6 cellular contexts compared by ENCODE assay signal in genomic region chr5:141681295-141681694, GRCh38. TPM values are rescaled to one million over a fixed set of nuclear protein-coding genes. Genes with fewer than 3 reads are reported as not detected.
DNase-seq lines count a peak whose midpoint lies in the region; ATAC-seq and TF ChIP-seq lines count a peak whose summit lies in the region.

No MANE protein-coding gene starts in this region.

- H2AFZ ChIP-seq in PC-9: peak overlapping the region; percentile 76

- CTCF ChIA-PET in PC-9 (lab: Charles Lee): no interaction called here

- H3K27me3 Mint-ChIP-seq in effector memory CD8-positive, alpha-beta T cell: no peaks in the 10 kb centered on the region

- BruUV-seq in PC-9 (replicated peaks; lab: Mats Ljungman, UMichigan): TSS peak; percentile 92

- H3K4me2 ChIP-seq in PC-9: peak overlapping the region; percentile 99

- H3K79me2 ChIP-seq in PC-9 (ENCODE audit: low read depth): peaks cover 26% of the 10 kb centered on the region

- TF ChIP-seq CTCF in PC-9 (conservative IDR thresholded peaks at IDR 0.05): no peak

- no peaks in the 10 kb centered on the region for H3K27me3 ChIP-seq in PC-9 (ENCODE audit: insufficient read depth, low read depth)
- H3K27me3 ChIP-seq in rectal smooth muscle tissue (ENCODE audit: control insufficient read depth, insufficient read depth, low read length): no peaks in the 10 kb centered on the region

- H3F3A ChIP-seq in PC-9 (ENCODE audit: insufficient read depth, low read depth): peaks cover 34% of the 10 kb centered on the region

- peak overlapping the region; percentile 52 to 62 for H3K27ac Mint-ChIP-seq in effector memory CD8-positive, alpha-beta T cell

- intact Hi-C loops in PC-9 (cut with micrococcal nuclease; ENCODE audit: unreplicated experiment): loop anchor here (10.0 kb wide), 1 partner anchor 874 kb away; no protein-coding TSS in a partner anchor

- H3K4me3 Mint-ChIP-seq in effector memory CD8-positive, alpha-beta T cell: peak overlapping the region; percentile 64 to 69

- H3K36me3 ChIP-seq in PC-9 (ENCODE audit: low read depth) (no peaks in the 10 kb centered on the region; the same call in 1 of the 2 replicates), rectal smooth muscle tissue (ENCODE audit: control insufficient read depth, insufficient read depth, low read length) (no peaks in the 10 kb centered on the region)

- H3K36me3 Mint-ChIP-seq in effector memory CD8-positive, alpha-beta T cell (ENCODE audit: insufficient read depth): peaks cover 8% of the 10 kb centered on the region

- no peaks in the 10 kb centered on the region for H3K9me2 ChIP-seq in PC-9 (ENCODE audit: insufficient read depth)

- peak overlapping the region; percentile 89 for H3K27ac ChIP-seq in PC-9
- peak overlapping the region; percentile 53 for H3K27ac ChIP-seq in rectal smooth muscle tissue (ENCODE audit: low read depth, low read length)

- no peaks in the 10 kb centered on the region for H3K9me3 ChIP-seq in PC-9 (ENCODE audit: insufficient read depth, low read depth)

- POLR2A ChIA-PET in PC-9 (lab: Charles Lee; ENCODE audit: unreplicated experiment): no interaction called here

- peak overlapping the region; percentile 17 for H3K9ac ChIP-seq in rectal smooth muscle tissue (ENCODE audit: low read length)

- H3K9me3 Mint-ChIP-seq in effector memory CD8-positive, alpha-beta T cell: no peaks in the 10 kb centered on the region

- H3K4me1 ChIP-seq in PC-9 (replicated peaks; ENCODE audit: insufficient read depth) (peaks cover 22% of the 10 kb centered on the region), rectal smooth muscle tissue (ENCODE audit: control insufficient read depth, insufficient read depth, low read length) (peaks cover 3% of the 10 kb centered on the region)

- peaks cover 21 to 26% of the 10 kb centered on the region in 2 donors for H3K4me1 Mint-ChIP-seq in effector memory CD8-positive, alpha-beta T cell (ENCODE audit: low read depth in 2 of 2)

- DNase-seq in PC-9 (no peak), cerebellar cortex (ENCODE audit: low spot score) (no peak), SW 1271 (lab: John Stamatoyannopoulos, UW) (no peak)
- no peak for DNase-seq in effector memory CD8-positive, alpha-beta T cell

- ATAC-seq in effector memory CD8-positive, alpha-beta T cell (replicated peaks): no peak
- ATAC-seq in GM18505 (IDR thresholded peaks at IDR 0.05; ENCODE audit: unreplicated experiment): no peak

- peak overlapping the region; percentile 68 for H3K4me3 ChIP-seq in PC-9
- peak overlapping the region; percentile 53 for H3K4me3 ChIP-seq in rectal smooth muscle tissue (ENCODE audit: low read length)

- no peak for TF ChIP-seq POLR2A in GM18505 (IDR thresholded peaks at IDR 0.05; ENCODE audit: borderline replicate concordance, extremely low read depth, insufficient read depth, insufficient read length)

- no peaks in the 10 kb centered on the region for H4K20me1 ChIP-seq in PC-9 (ENCODE audit: insufficient read depth)

RNA-seq across cellular contexts. Expression of gene ARAP3, which starts 0.7 kb away (rescaled TPM):
- total RNA-seq in PC-9 (2021): 25.8 and 28.0 TPM in 2 replicates

RNA-seq across cellular contexts. Expression of gene FCHSD1, which starts 30.1 kb away (rescaled TPM):
- 36.4 and 36.6 TPM in 2 replicates for total RNA-seq in PC-9 (2021)

RNA-seq across cellular contexts. Expression of gene RELL2, which starts 44.5 kb away (rescaled TPM):
- 3.3 and 5.0 TPM in 2 replicates for total RNA-seq in PC-9 (2021)

RNA-seq across cellular contexts. Expression of gene HDAC3, which starts 44.6 kb away (rescaled TPM):
- total RNA-seq in PC-9 (2021): 76.0 and 87.0 TPM in 2 replicates
